In the genomic region with DNA sequence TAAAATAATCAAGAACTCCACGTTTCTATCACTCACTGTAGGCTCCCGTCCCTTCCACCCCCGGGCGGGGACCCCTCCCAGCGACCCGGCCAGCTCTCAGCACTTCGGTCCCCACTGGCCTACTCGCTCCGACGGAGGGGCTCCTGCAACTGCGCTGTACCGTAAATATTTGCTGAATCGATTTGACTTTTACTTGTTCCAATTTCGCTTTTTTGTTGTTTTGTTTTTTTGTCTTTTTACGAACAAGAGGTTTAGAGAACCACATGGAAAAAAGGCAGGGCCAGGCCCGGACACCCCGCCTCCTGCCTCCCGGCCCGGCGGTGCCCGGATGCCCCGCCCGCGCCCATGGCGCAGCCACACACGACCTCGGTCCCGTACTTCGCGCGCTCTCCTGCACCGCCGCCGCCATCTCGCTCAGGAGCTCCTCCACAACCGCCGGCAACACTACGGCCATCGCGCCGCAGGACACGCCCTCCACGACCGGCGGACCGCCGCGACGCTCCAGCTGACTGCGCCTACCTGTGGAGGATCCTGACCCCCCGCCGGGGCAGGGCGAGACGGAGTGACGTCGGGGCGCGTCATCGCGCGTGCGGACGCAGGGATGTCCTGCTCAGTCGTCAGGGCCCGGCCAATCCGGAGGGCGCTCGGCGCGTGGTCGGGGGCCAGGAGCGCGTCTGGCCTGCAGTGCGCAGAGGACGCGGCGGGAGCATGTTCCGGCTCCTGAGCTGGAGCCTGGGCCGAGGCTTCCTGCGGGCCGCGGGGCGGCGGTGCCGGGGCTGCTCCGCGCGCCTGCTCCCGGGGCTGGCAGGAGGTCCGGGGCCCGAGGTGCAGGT, we compare ENCODE assay signal across 8 cellular contexts.
DNase-seq lines count a peak whose midpoint lies in the region; ATAC-seq lines count a peak whose summit lies in the region.

TSS of gene TTC19 (plus strand) at position 684 of the 833 bp plus-strand sequence. CDS start at position 709, 25 bp downstream.
TSS of gene ZSWIM7 (minus strand) at position 564 of the 833 bp plus-strand sequence. CDS start at position 454, 110 bp downstream.

- ATAC-seq in GM19043 (IDR thresholded peaks at IDR 0.05; ENCODE audit: low read depth, unreplicated experiment) (peak; percentile 89), HG03354 (IDR thresholded peaks at IDR 0.05; ENCODE audit: poor library complexity, severe bottlenecking, unreplicated experiment) (peak; percentile 93)
- peak; percentile 91 to 94 for ATAC-seq in activated CD4-positive, CD25-positive, alpha-beta regulatory T cell treated with anti-CD3 and anti-CD28 coated beads, Interleukin-2, amount 50 U/mL, for 24 hours
- ATAC-seq in central memory CD8-positive, alpha-beta T cell (replicated peaks; ENCODE audit: extremely low read depth, poor library complexity, severe bottlenecking), result peak; percentile 77

- H3K4me1 Mint-ChIP-seq in central memory CD8-positive, alpha-beta T cell, result peaks cover 43% of the 10 kb centered on the region

- peak; percentile 63 to 73 for DNase-seq in AML-193 (lab: John Stamatoyannopoulos, UW)
- DNase-seq in NCI-H446 (lab: John Stamatoyannopoulos, UW), result peak; percentile 76 to 89
- peak; percentile 82 to 86 for DNase-seq in central memory CD8-positive, alpha-beta T cell (ENCODE audit: low spot score in 2 of 2)
- DNase-seq in iris pigment epithelial cell (ENCODE audit: low read depth), result peak; percentile 96
- peak; percentile 88 to 95 for DNase-seq in stimulated activated CD4-positive, alpha-beta T cell treated with anti-CD3 and anti-CD28 coated beads, Interleukin-12 subunit alpha, Interleukin-12 subunit beta, amount 100 ng/mL, for 24 hours (ENCODE audit: low read depth in 2 of 2)

- peak within 1 kb of the TSS; percentile 85 for H3K27ac Mint-ChIP-seq in central memory CD8-positive, alpha-beta T cell (ENCODE audit: low read depth)

- peak within 1 kb of the TSS; percentile 78 for H3K4me3 Mint-ChIP-seq in central memory CD8-positive, alpha-beta T cell

- peaks cover 41% of the 10 kb centered on the region for H3K36me3 Mint-ChIP-seq in central memory CD8-positive, alpha-beta T cell (ENCODE audit: insufficient read depth)

- no peaks in the 10 kb centered on the region for H3K9me3 Mint-ChIP-seq in central memory CD8-positive, alpha-beta T cell

- H3K27me3 Mint-ChIP-seq in central memory CD8-positive, alpha-beta T cell, result no peaks in the 10 kb centered on the region

Comparison
In these comparisons a context has a peak if more than half of its experiments do, and no peak if none do; other contexts are left out.
1. Peak in every context shown above with its lines: DNase-seq and ATAC-seq.